ENCODE assay signal across 30 cellular contexts in genomic region chr7:1402110-1402790, GRCh38.
"Had no signal": no experiment of that assay in that cellular context is flagged by ENCODE, and none has a peak within 500 bp of the region (broad histone marks: within the 10 kb centered on the region; RNA-seq: fewer than 3 reads in every experiment).

No MANE protein-coding gene starts in this region.

- H3K4me1 ChIP-seq: ascending aorta had no signal

- H3K4me3 ChIP-seq: ascending aorta, cardiac muscle cell, MG63, SJSA1 had no signal

- ATAC-seq: Panc1 had no signal

- H3K9me3 Mint-ChIP-seq: activated CD4-positive, alpha-beta memory T cell treated with anti-CD3 and anti-CD28 coated beads, Interleukin-2, amount 10 ng/mL, durations not matched to agents 7 days and 5 days; activated naive CD4-positive, alpha-beta T cell treated with anti-CD3 and anti-CD28 coated beads, Interleukin-2, amount 50 U/mL, for 24 hours; activated naive CD8-positive, alpha-beta T cell treated with anti-CD3 and anti-CD28 coated beads, Interleukin-2, amount 10 ng/mL, durations not matched to agents 7 days and 5 days; activated T-helper 2 cell treated with anti-CD3 and anti-CD28 coated beads, Interferon-gamma antibody, Interleukin-2, Interleukin-4, amounts not matched to agents 10 μg/mL and 5 μg/mL and 100 μg/mL, durations not matched to agents 14 hours and 24 hours and 36 hours; central memory CD8-positive, alpha-beta T cell had no signal

- H3K36me3 ChIP-seq: ascending aorta, cardiac muscle cell, MG63, SJSA1 had no signal

- H3K4me1 Mint-ChIP-seq: activated CD4-positive, alpha-beta memory T cell treated with anti-CD3 and anti-CD28 coated beads, Interleukin-2, amount 10 ng/mL, durations not matched to agents 7 days and 5 days had no signal

- H3K27ac Mint-ChIP-seq: activated B cell treated with CpG ODN at 0.5 μM for 24 hours; activated CD4-positive, alpha-beta memory T cell treated with anti-CD3 and anti-CD28 coated beads, Interleukin-2, amount 10 ng/mL, durations not matched to agents 7 days and 5 days; activated naive CD4-positive, alpha-beta T cell treated with anti-CD3 and anti-CD28 coated beads, Interleukin-2, amount 50 U/mL, for 24 hours; activated naive CD8-positive, alpha-beta T cell treated with anti-CD3 and anti-CD28 coated beads, Interleukin-2, amount 10 ng/mL, durations not matched to agents 7 days and 5 days; activated T-helper 2 cell treated with anti-CD3 and anti-CD28 coated beads, Interferon-gamma antibody, Interleukin-2, Interleukin-4, amounts not matched to agents 10 μg/mL and 5 μg/mL and 100 μg/mL, durations not matched to agents 14 hours and 24 hours and 36 hours had no signal

- H3K27me3 ChIP-seq: ascending aorta had no signal

- H3K36me3 Mint-ChIP-seq: activated naive CD8-positive, alpha-beta T cell treated with anti-CD3 and anti-CD28 coated beads, Interleukin-2, amount 10 ng/mL, durations not matched to agents 7 days and 5 days had no signal

- DNase-seq: activated B cell treated with CpG ODN at 0.5 μM for 24 hours; activated CD4-positive, alpha-beta memory T cell treated with anti-CD3 and anti-CD28 coated beads, Interleukin-2, amount 10 ng/mL, durations not matched to agents 7 days and 5 days; activated CD4-positive, alpha-beta T cell treated with anti-CD3 and anti-CD28 coated beads for 4 hours; activated CD4-positive, alpha-beta T cell treated with anti-CD3 and anti-CD28 coated beads, Interleukin-2, amount 50 U/mL, for 1 hour; activated CD4-positive, CD25-positive, alpha-beta regulatory T cell treated with anti-CD3 and anti-CD28 coated beads, Interleukin-2, amount 50 U/mL, for 72 hours; activated gamma-delta T cell; activated naive CD4-positive, alpha-beta T cell treated with Interleukin-2 at 50 U/mL for 16 hours; activated naive CD8-positive, alpha-beta T cell treated with anti-CD3 and anti-CD28 coated beads, Interleukin-2, amount 10 ng/mL, durations not matched to agents 7 days and 5 days; activated T-cell treated with anti-CD3 and anti-CD28 coated beads, Interleukin-2, amount 50 U/mL, for 1 hour; amygdala; MG63; NCI-H1048; NCI-H1436; NCI-H1694; NCI-H2029; NCI-H345; NCI-H524 treated with DMSO at 0.1 percent for 48 hours; SHP77 treated with DMSO at 0.1 percent for 48 hours; SW 1271; T-helper 1 cell; T-helper 2 cell; T-helper 9 cell had no signal

- H3K4me3 Mint-ChIP-seq: activated B cell treated with CpG ODN at 0.5 μM for 24 hours; activated CD4-positive, alpha-beta memory T cell treated with anti-CD3 and anti-CD28 coated beads, Interleukin-2, amount 10 ng/mL, durations not matched to agents 7 days and 5 days; activated naive CD4-positive, alpha-beta T cell treated with anti-CD3 and anti-CD28 coated beads, Interleukin-2, amount 50 U/mL, for 24 hours; activated naive CD8-positive, alpha-beta T cell treated with anti-CD3 and anti-CD28 coated beads, Interleukin-2, amount 10 ng/mL, durations not matched to agents 7 days and 5 days; central memory CD8-positive, alpha-beta T cell had no signal

- H3K27ac ChIP-seq: ascending aorta, cardiac muscle cell, SJSA1, VCaP had no signal
